Comparison of ENCODE assay signal across 27 cellular contexts in the genomic region with DNA sequence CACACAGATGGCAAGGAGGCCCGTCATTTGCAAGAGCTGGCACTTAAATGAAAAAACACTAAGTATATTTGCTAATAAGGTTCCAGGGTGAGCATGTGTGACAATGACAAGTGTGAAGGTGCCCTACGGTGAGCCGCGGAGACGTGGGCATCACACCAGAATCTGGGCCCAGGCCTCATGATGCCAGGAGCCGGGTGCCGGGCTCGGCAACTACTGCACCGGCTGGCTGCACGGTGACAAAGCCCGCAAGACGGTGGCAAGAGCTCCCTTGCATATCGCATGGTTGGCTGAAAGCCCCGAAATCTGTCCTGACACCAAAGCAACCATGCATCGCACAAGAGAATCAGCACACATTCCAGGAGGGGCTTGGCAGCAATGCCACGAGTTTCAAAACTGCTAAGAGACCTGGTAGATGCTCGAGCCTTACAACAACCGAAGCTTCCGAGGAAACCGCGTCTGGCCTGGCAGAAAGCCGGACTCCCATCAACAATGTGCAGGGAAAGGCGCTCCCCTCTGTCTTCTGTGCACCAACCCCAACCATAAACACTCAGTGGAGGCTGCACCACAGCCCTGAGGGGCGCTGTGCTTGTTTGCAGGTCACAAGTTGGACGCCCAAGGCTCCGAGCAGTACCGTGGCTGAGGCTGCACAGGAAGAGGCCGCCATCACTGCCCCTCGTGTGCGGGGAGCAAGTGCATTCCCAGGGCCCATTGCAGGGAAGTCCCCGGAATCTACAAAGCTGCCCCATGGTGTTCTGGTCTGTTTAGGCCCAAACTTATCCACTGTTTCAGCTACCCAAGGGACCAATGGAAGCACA.
"Had no signal": no experiment of that assay in that cellular context is flagged by ENCODE, and none has a peak within 500 bp of the region (broad histone marks: within the 10 kb centered on the region; RNA-seq: fewer than 3 reads in every experiment).

No MANE protein-coding gene starts in this region.

- DNase-seq: dermis blood vessel endothelial cell; effector memory CD4-positive, alpha-beta T cell; foreskin keratinocyte; left cardiac atrium; mesenchymal stem cell; mucosa of descending colon; naive B cell; retina; small intestine; stimulated activated CD4-positive, alpha-beta T cell treated with anti-CD3 and anti-CD28 coated beads, Interleukin-15, amount 100 ng/mL, for 24 hours; stimulated activated CD4-positive, alpha-beta T cell treated with anti-CD3 and anti-CD28 coated beads, Interleukin-2, amount 100 ng/mL, for 48 hours; stimulated activated naive B cell treated with anti-CD40 and anti-IgM and Interleukin-4, amounts not matched to agents 10 μg/mL and 1 μg/mL and 100 μg/mL, for 72 hours; transverse colon had no signal

- H3K27ac ChIP-seq: coronary artery, esophagus muscularis mucosa, foreskin keratinocyte, gastroesophageal sphincter, heart left ventricle, hepatocyte, left lung, right lobe of liver, thoracic aorta, transverse colon, vagina had no signal

- H3K27ac Mint-ChIP-seq: mesothelial cell of epicardium; natural killer cell treated with Interleukin-12 subunit alpha and Interleukin-12 subunit beta and Interleukin-15 and Interleukin-18, amount 100 ng/mL, for 72 hours; stimulated activated naive B cell treated with anti-CD40 and anti-IgM and Interleukin-4, amounts not matched to agents 10 μg/mL and 1 μg/mL and 100 μg/mL, for 72 hours; stimulated activated naive CD8-positive, alpha-beta T cell treated with anti-CD3 and anti-CD28 coated beads, Interleukin-15, Interleukin-2, amounts not matched to agents 100 ng/mL and 50 ng/mL, for 24 hours had no signal

- H3K36me3 ChIP-seq: esophagus muscularis mucosa, gastroesophageal sphincter, heart left ventricle, left lung, right lobe of liver, thoracic aorta, transverse colon, vagina had no signal

- H3K27me3 Mint-ChIP-seq: stimulated activated naive CD8-positive, alpha-beta T cell treated with anti-CD3 and anti-CD28 coated beads, Interleukin-15, Interleukin-2, amounts not matched to agents 100 ng/mL and 50 ng/mL, for 24 hours had no signal

- H3K4me3 Mint-ChIP-seq: mesothelial cell of epicardium; naive B cell; natural killer cell treated with Interleukin-12 subunit alpha and Interleukin-12 subunit beta and Interleukin-15 and Interleukin-18, amount 100 ng/mL, for 72 hours; neural crest cell; stimulated activated naive B cell treated with anti-CD40 and anti-IgM and Interleukin-4, amounts not matched to agents 10 μg/mL and 1 μg/mL and 100 μg/mL, for 72 hours; stimulated activated naive CD8-positive, alpha-beta T cell treated with anti-CD3 and anti-CD28 coated beads, Interleukin-15, Interleukin-2, amounts not matched to agents 100 ng/mL and 50 ng/mL, for 24 hours had no signal

- H3K4me3 ChIP-seq: coronary artery, esophagus muscularis mucosa, gastroesophageal sphincter, heart left ventricle, hepatocyte, left lung, lung, mucosa of descending colon, right lobe of liver, thoracic aorta, transverse colon, vagina had no signal

- H3K27me3 ChIP-seq: foreskin keratinocyte, hepatocyte, right lobe of liver, transverse colon, vagina had no signal

- H3K36me3 Mint-ChIP-seq: mesothelial cell of epicardium; naive B cell; natural killer cell treated with Interleukin-12 subunit alpha and Interleukin-12 subunit beta and Interleukin-15 and Interleukin-18, amount 100 ng/mL, for 72 hours; stimulated activated naive B cell treated with anti-CD40 and anti-IgM and Interleukin-4, amounts not matched to agents 10 μg/mL and 1 μg/mL and 100 μg/mL, for 72 hours had no signal

- H3K9me3 ChIP-seq: esophagus muscularis mucosa, gastroesophageal sphincter, heart left ventricle, left lung, mucosa of descending colon, right lobe of liver, thoracic aorta, transverse colon, vagina had no signal

- ATAC-seq: foreskin keratinocyte; gastroesophageal sphincter; heart left ventricle; left cardiac atrium; left lung; mucosa of descending colon; natural killer cell treated with Interleukin-12 subunit alpha and Interleukin-12 subunit beta and Interleukin-15 and Interleukin-18, amount 100 ng/mL, for 72 hours; right lobe of liver; stimulated activated naive B cell treated with anti-CD40 and anti-IgM and Interleukin-4, amounts not matched to agents 10 μg/mL and 1 μg/mL and 100 μg/mL, for 72 hours had no signal

- H3K4me1 Mint-ChIP-seq: naive B cell; stimulated activated naive B cell treated with anti-CD40 and anti-IgM and Interleukin-4, amounts not matched to agents 10 μg/mL and 1 μg/mL and 100 μg/mL, for 72 hours had no signal

- H3K9me3 Mint-ChIP-seq: mesothelial cell of epicardium; natural killer cell treated with Interleukin-12 subunit alpha and Interleukin-12 subunit beta and Interleukin-15 and Interleukin-18, amount 100 ng/mL, for 72 hours; neural crest cell; stimulated activated naive B cell treated with anti-CD40 and anti-IgM and Interleukin-4, amounts not matched to agents 10 μg/mL and 1 μg/mL and 100 μg/mL, for 72 hours; stimulated activated naive CD8-positive, alpha-beta T cell treated with anti-CD3 and anti-CD28 coated beads, Interleukin-15, Interleukin-2, amounts not matched to agents 100 ng/mL and 50 ng/mL, for 24 hours had no signal

- H3K4me1 ChIP-seq: esophagus muscularis mucosa, foreskin keratinocyte, gastroesophageal sphincter, heart left ventricle, left lung, right lobe of liver, transverse colon, vagina had no signal
